ENCODE assay signal across 18 cellular contexts in genomic region chr14:59678352-59678751, GRCh38.
"Had no signal": no experiment of that assay in that cellular context is flagged by ENCODE, and none has a peak within 500 bp of the region (broad histone marks: within the 10 kb centered on the region; RNA-seq: fewer than 3 reads in every experiment).

No MANE protein-coding gene starts in this region.

- H3K9me3 ChIP-seq: colonic mucosa, esophagus squamous epithelium, pancreas, tibial nerve had no signal

- H3K27ac ChIP-seq: colonic mucosa, pancreas had no signal

- DNase-seq: activated CD4-positive, alpha-beta T cell treated with anti-CD3 and anti-CD28 coated beads, Interleukin-2, amount 10 ng/mL, durations not matched to agents 24 days and 14 days; activated CD4-positive, CD25-positive, alpha-beta regulatory T cell; activated CD8-positive, alpha-beta memory T cell treated with anti-CD3 and anti-CD28 coated beads, Interleukin-2, amount 50 U/mL, for 4 hours; activated CD8-positive, alpha-beta T cell treated with anti-CD3 and anti-CD28 coated beads, Interleukin-2, amount 10 ng/mL, durations not matched to agents 7 days and 5 days; activated effector memory CD4-positive, alpha-beta T cell treated with anti-CD3 and anti-CD28 coated beads, Interleukin-2, amount 50 U/mL, for 16 hours; activated T-cell treated with anti-CD3 and anti-CD28 coated beads, Interleukin-2, amount 50 U/mL, for 48 hours; colonic mucosa; effector CD4-positive, alpha-beta T cell; esophagus squamous epithelium; hippocampal formation; pancreas; stimulated activated CD4-positive, alpha-beta T cell treated with anti-CD3 and anti-CD28 coated beads, Interleukin-12 subunit alpha, Interleukin-12 subunit beta, amount 100 ng/mL, for 4 hours; stimulated activated CD4-positive, alpha-beta T cell treated with anti-CD3 and anti-CD28 coated beads, Interleukin-2, amount 100 ng/mL, for 24 hours had no signal

- H3K4me3 ChIP-seq: colonic mucosa, esophagus squamous epithelium, lung, pancreas, tibial nerve had no signal

- H3K36me3 ChIP-seq: colonic mucosa, esophagus squamous epithelium, pancreas, tibial nerve had no signal

- H3K27me3 ChIP-seq: colonic mucosa, esophagus squamous epithelium, pancreas, tibial nerve had no signal

- H3K4me1 ChIP-seq: colonic mucosa, esophagus squamous epithelium, pancreas had no signal

- FAIRE-seq: bronchial epithelial cell, pancreas had no signal

- ATAC-seq: activated CD8-positive, alpha-beta T cell treated with anti-CD3 and anti-CD28 coated beads, Interleukin-2, amount 10 ng/mL, durations not matched to agents 7 days and 5 days; activated naive CD4-positive, alpha-beta T cell treated with anti-CD3 and anti-CD28 coated beads, Interleukin-2, amount 50 U/mL, for 72 hours; pancreas; stimulated activated effector memory CD8-positive, alpha-beta T cell treated with anti-CD3 and anti-CD28 coated beads, Interleukin-12 subunit alpha, Interleukin-12 subunit beta, amount 100 ng/mL, for 72 hours had no signal
